26 cellular contexts compared by ENCODE assay signal in the genomic region with DNA sequence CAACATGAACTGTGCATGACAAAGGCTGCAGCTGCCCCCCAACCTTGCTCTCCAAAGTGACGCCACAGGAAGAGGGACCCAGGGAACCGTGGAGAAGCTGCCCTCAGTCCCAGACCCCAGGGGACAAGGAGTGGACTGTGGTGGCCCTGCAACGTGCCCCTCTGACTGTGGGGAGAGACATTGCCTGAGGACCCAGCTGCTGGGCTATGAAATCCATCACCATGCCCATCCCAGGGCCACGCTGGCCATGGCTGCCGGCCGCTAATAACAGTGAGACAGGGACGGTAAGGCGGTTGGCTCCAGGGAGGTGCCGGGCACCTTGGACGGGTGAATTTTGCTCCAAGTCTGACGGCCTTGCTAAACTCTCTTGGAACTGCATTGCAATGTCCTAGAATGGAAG.
"Had no signal": no experiment of that assay in that cellular context is flagged by ENCODE, and none has a peak within 500 bp of the region (broad histone marks: within the 10 kb centered on the region; RNA-seq: fewer than 3 reads in every experiment).

No MANE protein-coding gene starts in this region.

- H3K9me3 Mint-ChIP-seq: natural killer cell treated with Interleukin-12 subunit alpha and Interleukin-12 subunit beta and Interleukin-15 and Interleukin-18, amount 100 ng/mL, for 72 hours had no signal

- H3K27me3 Mint-ChIP-seq: activated CD4-positive, alpha-beta T cell treated with anti-CD3 and anti-CD28 coated beads, Interleukin-2, amount 10 ng/mL, durations not matched to agents 7 days and 5 days; activated naive CD8-positive, alpha-beta T cell had no signal

- H3K4me3 Mint-ChIP-seq: activated CD4-positive, alpha-beta T cell treated with anti-CD3 and anti-CD28 coated beads, Interleukin-2, amount 10 ng/mL, durations not matched to agents 7 days and 5 days; activated CD8-positive, alpha-beta T cell treated with anti-CD3 and anti-CD28 coated beads, Interleukin-2, amount 10 ng/mL, durations not matched to agents 7 days and 5 days; activated naive CD8-positive, alpha-beta T cell; brain; dendritic cell treated with granulocyte-macrophage colony-stimulating factor and Interleukin-4, amounts not matched to agents 40 ng/mL and 50 ng/mL, for 4 days; natural killer cell treated with Interleukin-12 subunit alpha and Interleukin-12 subunit beta and Interleukin-15 and Interleukin-18, amount 100 ng/mL, for 72 hours; stimulated activated memory B cell treated with anti-CD40 and anti-IgM and Interleukin-4, amounts not matched to agents 10 μg/mL and 1 μg/mL and 100 μg/mL, for 72 hours; WTC11 had no signal

- H3K36me3 Mint-ChIP-seq: brain; stimulated activated memory B cell treated with anti-CD40 and anti-IgM and Interleukin-4, amounts not matched to agents 10 μg/mL and 1 μg/mL and 100 μg/mL, for 72 hours had no signal

- DNase-seq: activated CD4-positive, alpha-beta T cell treated with anti-CD3 and anti-CD28 coated beads for 1 hour; activated CD4-positive, alpha-beta T cell treated with anti-CD3 and anti-CD28 coated beads, Interleukin-2, amount 10 ng/mL, durations not matched to agents 7 days and 5 days; activated CD8-positive, alpha-beta T cell treated with anti-CD3 and anti-CD28 coated beads, Interleukin-2, amount 10 ng/mL, durations not matched to agents 7 days and 5 days; activated naive CD4-positive, alpha-beta T cell treated with Interleukin-2 at 50 U/mL for 16 hours; activated T-cell treated with anti-CD3 and anti-CD28 coated beads, Interleukin-2, amount 50 U/mL, for 48 hours; effector CD4-positive, alpha-beta T cell; esophagus squamous epithelium; foreskin melanocyte; heart right ventricle; lower lobe of right lung; mesendoderm; mucosa of descending colon; small intestine; stimulated activated CD4-positive, alpha-beta T cell treated with anti-CD3 and anti-CD28 coated beads, Interleukin-4, amount 100 ng/mL, for 24 hours; stomach; T-helper 2 cell; thyroid gland; upper lobe of right lung had no signal

- ATAC-seq: activated CD8-positive, alpha-beta T cell treated with anti-CD3 and anti-CD28 coated beads, Interleukin-2, amount 10 ng/mL, durations not matched to agents 7 days and 5 days; heart right ventricle; lower lobe of right lung; mucosa of descending colon; natural killer cell treated with Interleukin-12 subunit alpha and Interleukin-12 subunit beta and Interleukin-15 and Interleukin-18, amount 100 ng/mL, for 72 hours; sciatic nerve; stimulated activated memory B cell treated with anti-CD40 and anti-IgM and Interleukin-4, amounts not matched to agents 10 μg/mL and 1 μg/mL and 100 μg/mL, for 72 hours; WTC11 had no signal

- H3K27ac Mint-ChIP-seq: activated CD4-positive, alpha-beta T cell treated with anti-CD3 and anti-CD28 coated beads, Interleukin-2, amount 10 ng/mL, durations not matched to agents 7 days and 5 days; activated CD8-positive, alpha-beta T cell treated with anti-CD3 and anti-CD28 coated beads, Interleukin-2, amount 10 ng/mL, durations not matched to agents 7 days and 5 days; activated naive CD8-positive, alpha-beta T cell; activated T-helper 2 cell treated with anti-CD3 and anti-CD28 coated beads, Interferon-gamma antibody, Interleukin-2, Interleukin-4, amounts not matched to agents 10 μg/mL and 5 μg/mL and 100 μg/mL, durations not matched to agents 14 hours and 24 hours and 36 hours; brain; dendritic cell treated with granulocyte-macrophage colony-stimulating factor and Interleukin-4, amounts not matched to agents 40 ng/mL and 50 ng/mL, for 4 days; natural killer cell treated with Interleukin-12 subunit alpha and Interleukin-12 subunit beta and Interleukin-15 and Interleukin-18, amount 100 ng/mL, for 72 hours; stimulated activated memory B cell treated with anti-CD40 and anti-IgM and Interleukin-4, amounts not matched to agents 10 μg/mL and 1 μg/mL and 100 μg/mL, for 72 hours; WTC11 had no signal

- H3K4me1 Mint-ChIP-seq: activated CD4-positive, alpha-beta T cell treated with anti-CD3 and anti-CD28 coated beads, Interleukin-2, amount 10 ng/mL, durations not matched to agents 7 days and 5 days; stimulated activated memory B cell treated with anti-CD40 and anti-IgM and Interleukin-4, amounts not matched to agents 10 μg/mL and 1 μg/mL and 100 μg/mL, for 72 hours had no signal
